Comparison of ENCODE assay signal across 8 cellular contexts in the genomic region with DNA sequence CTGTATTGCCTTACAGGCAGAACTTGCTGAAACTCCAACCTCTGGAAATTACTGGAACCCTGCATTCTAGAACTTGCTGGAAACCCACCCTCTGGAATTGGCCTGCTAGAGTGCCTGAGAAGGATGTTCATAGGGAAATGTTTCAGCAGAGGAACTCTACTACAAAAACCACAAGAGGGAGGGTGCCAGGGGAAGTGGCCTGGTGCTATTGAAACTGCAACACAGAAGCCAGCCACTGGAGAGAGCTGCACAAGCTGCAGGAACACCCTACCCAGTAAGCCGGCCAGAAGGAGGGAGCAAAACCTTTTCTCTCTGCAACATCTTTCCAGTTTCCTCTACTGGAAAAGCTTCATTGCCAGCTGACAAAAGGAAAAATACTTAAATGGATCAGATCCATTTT. TPM values are rescaled to one million over a fixed set of nuclear protein-coding genes. Genes with fewer than 3 reads are reported as not detected.
DNase-seq lines count a peak whose midpoint lies in the region; ATAC-seq and TF ChIP-seq lines count a peak whose summit lies in the region.

No MANE protein-coding gene starts in this region.

- DNase-seq in BE2C, result peak; percentile 25
- DNase-seq in dermis blood vessel endothelial cell, result peak; percentile 13
- DNase-seq in putamen (ENCODE audit: low spot score), result peak; percentile 16
- no peak for DNase-seq in 8988T
- no peak for DNase-seq in NCI-H187 treated with DMSO at 0.1 percent for 48 hours (lab: John Stamatoyannopoulos, UW)

- H3K36me3 ChIP-seq in BE2C, result no peaks in the 10 kb centered on the region

- H3K27me3 ChIP-seq in BE2C, result no peaks in the 10 kb centered on the region

- H3K4me1 ChIP-seq in BE2C, result no peaks in the 10 kb centered on the region

- ATAC-seq in GM18867 (IDR thresholded peaks at IDR 0.05; ENCODE audit: unreplicated experiment) (peak; percentile 20), HG03159 (IDR thresholded peaks at IDR 0.05; ENCODE audit: unreplicated experiment) (peak; percentile 42), SK-N-SH treated with all-trans-retinoic acid at 6 μM for 48 hours (peak; percentile 29)

- TF ChIP-seq CTCF in BE2C (IDR thresholded peaks at IDR 0.05; ENCODE audit: low read depth, low read length), result peak; percentile 25; the same call in 1 of the 2 replicates

- no peak overlapping the region for H3K4me3 ChIP-seq in BE2C (ENCODE audit: low read depth, low read length)

- no peaks in the 10 kb centered on the region for H3K9me3 ChIP-seq in BE2C

TF ChIP-seq in SK-N-SH treated with all-trans-retinoic acid at 6 μM for 48 hours, 23 proteins besides CTCF, POLR2A, EP300 and RAD21:
- no peak for TF ChIP-seq ZNF70 (CRISPR knock-in tag; IDR thresholded peaks at IDR 0.05)
- no peak for TF ChIP-seq ZNF8 (CRISPR knock-in tag; IDR thresholded peaks at IDR 0.05)
- no peak for TF ChIP-seq CSDC2 (CRISPR knock-in tag; IDR thresholded peaks at IDR 0.05)
- TF ChIP-seq, protein P1, sequence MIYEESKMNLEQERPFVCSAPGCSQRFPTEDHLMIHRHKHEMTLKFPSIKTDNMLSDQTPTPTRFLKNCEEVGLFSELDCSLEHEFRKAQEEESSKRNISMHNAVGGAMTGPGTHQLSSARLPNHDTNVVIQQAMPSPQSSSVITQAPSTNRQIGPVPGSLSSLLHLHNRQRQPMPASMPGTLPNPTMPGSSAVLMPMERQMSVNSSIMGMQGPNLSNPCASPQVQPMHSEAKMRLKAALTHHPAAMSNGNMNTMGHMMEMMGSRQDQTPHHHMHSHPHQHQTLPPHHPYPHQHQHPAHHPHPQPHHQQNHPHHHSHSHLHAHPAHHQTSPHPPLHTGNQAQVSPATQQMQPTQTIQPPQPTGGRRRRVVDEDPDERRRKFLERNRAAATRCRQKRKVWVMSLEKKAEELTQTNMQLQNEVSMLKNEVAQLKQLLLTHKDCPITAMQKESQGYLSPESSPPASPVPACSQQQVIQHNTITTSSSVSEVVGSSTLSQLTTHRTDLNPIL (CRISPR knock-in tag; IDR thresholded peaks at IDR 0.05; ENCODE audit: low read depth), result no peak
- TF ChIP-seq, protein P2, sequence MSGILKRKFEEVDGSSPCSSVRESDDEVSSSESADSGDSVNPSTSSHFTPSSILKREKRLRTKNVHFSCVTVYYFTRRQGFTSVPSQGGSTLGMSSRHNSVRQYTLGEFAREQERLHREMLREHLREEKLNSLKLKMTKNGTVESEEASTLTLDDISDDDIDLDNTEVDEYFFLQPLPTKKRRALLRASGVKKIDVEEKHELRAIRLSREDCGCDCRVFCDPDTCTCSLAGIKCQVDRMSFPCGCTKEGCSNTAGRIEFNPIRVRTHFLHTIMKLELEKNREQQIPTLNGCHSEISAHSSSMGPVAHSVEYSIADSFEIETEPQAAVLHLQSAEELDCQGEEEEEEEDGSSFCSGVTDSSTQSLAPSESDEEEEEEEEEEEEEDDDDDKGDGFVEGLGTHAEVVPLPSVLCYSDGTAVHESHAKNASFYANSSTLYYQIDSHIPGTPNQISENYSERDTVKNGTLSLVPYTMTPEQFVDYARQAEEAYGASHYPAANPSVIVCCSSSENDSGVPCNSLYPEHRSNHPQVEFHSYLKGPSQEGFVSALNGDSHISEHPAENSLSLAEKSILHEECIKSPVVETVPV (CRISPR knock-in tag; IDR thresholded peaks at IDR 0.05), result no peak
- no peak for TF ChIP-seq ZFP3 (CRISPR knock-in tag; IDR thresholded peaks at IDR 0.05)
- no peak for TF ChIP-seq ARNTL (CRISPR knock-in tag; IDR thresholded peaks at IDR 0.05; ENCODE audit: borderline replicate concordance, low read depth)
- no peak for TF ChIP-seq GLIS3 (CRISPR knock-in tag; IDR thresholded peaks at IDR 0.05)
- no peak for TF ChIP-seq TCF4 (CRISPR knock-in tag; IDR thresholded peaks at IDR 0.05; ENCODE audit: borderline replicate concordance)

RNA-seq across cellular contexts. Expression of a gene that starts 2.5 kb away (rescaled TPM):
- 5.9 TPM for polyA plus RNA-seq in BE2C (2012; ENCODE audit: insufficient read depth, insufficient read length, low read depth)
- total RNA-seq in dermis blood vessel endothelial cell, result 15.1 and 23.4 TPM in 2 replicates

Comparison
In these comparisons a context has a peak if more than half of its experiments do, and no peak if none do; other contexts are left out.
1. DNase-seq: peak in BE2C (single experiment), dermis blood vessel endothelial cell (single experiment) and putamen (single experiment); none in 8988T (single experiment) and NCI-H187 treated with DMSO at 0.1 percent for 48 hours (single experiment).
2. Peak in every context shown above with its lines, with median percentiles within 50 percentile points of each other: ATAC-seq.